1 cellular context compared by ENCODE assay signal in genomic region chr7:95725170-95725569, GRCh38.
TF ChIP-seq lines count a peak whose summit lies in the region.

No MANE protein-coding gene starts in this region.

TF ChIP-seq in GM23338, 12 proteins besides CTCF, POLR2A, EP300 and RAD21 (continued from another document):
- TF ChIP-seq ZNF462 (CRISPR knock-in tag; IDR thresholded peaks at IDR 0.05), result no peak
- TF ChIP-seq STAT1 (IDR thresholded peaks at IDR 0.05; ENCODE audit: unreplicated experiment), result no peak
- no peak for TF ChIP-seq ZNF114 (CRISPR knock-in tag; IDR thresholded peaks at IDR 0.05)
- no peak for TF ChIP-seq ETS1 (IDR thresholded peaks at IDR 0.05)
- TF ChIP-seq POLR2AphosphoS5 (IDR thresholded peaks at IDR 0.05; ENCODE audit: low read depth), result no peak
- no peak for TF ChIP-seq ZNF331 (CRISPR knock-in tag; IDR thresholded peaks at IDR 0.05; ENCODE audit: low read depth)
- no peak for TF ChIP-seq NANOG (IDR thresholded peaks at IDR 0.05; ENCODE audit: borderline replicate concordance)
- TF ChIP-seq JUNB (IDR thresholded peaks at IDR 0.05; ENCODE audit: unreplicated experiment), result no peak
- TF ChIP-seq EZH2 (IDR thresholded peaks at IDR 0.05; ENCODE audit: low read depth, unreplicated experiment), result no peak
- TF ChIP-seq EZH2phosphoT487 (IDR thresholded peaks at IDR 0.05; ENCODE audit: unreplicated experiment), result no peak
